8 cellular contexts compared by ENCODE assay signal in genomic region chr9:101458955-101459631, GRCh38. TPM values are rescaled to one million over a fixed set of nuclear protein-coding genes. Genes with fewer than 3 reads are reported as not detected.
DNase-seq lines count a peak whose midpoint lies in the region; ATAC-seq and TF ChIP-seq lines count a peak whose summit lies in the region.

No MANE protein-coding gene starts in this region.

- no peak overlapping the region for H3K4ac ChIP-seq in H9 (ENCODE audit: low read depth, low read length)

- peaks cover 2% of the 10 kb centered on the region; the same call in 1 of the 2 replicates for H3K4me1 ChIP-seq in H9 (ENCODE audit: insufficient read depth, low read length)
- no peaks in the 10 kb centered on the region for H3K4me1 ChIP-seq in OCI-LY7 (ENCODE audit: insufficient read depth, low read length, poor library complexity, severe bottlenecking)
- no peaks in the 10 kb centered on the region for H3K4me1 ChIP-seq in thoracic aorta (ENCODE audit: control insufficient read depth in 1 of 2, low read depth in 2 of 2)

- intact Hi-C loops in OCI-LY7 (cut with micrococcal nuclease; ENCODE audit: unreplicated experiment): loop anchor here (1.0 kb wide), 1 partner anchor 71 kb away; no protein-coding TSS in a partner anchor

- H3K9me2 ChIP-seq in OCI-LY7 (ENCODE audit: insufficient read depth, low read length): no peaks in the 10 kb centered on the region

- H3T11ph ChIP-seq in H9 (ENCODE audit: low read length): no peak overlapping the region

- peaks cover 0 to 6% (median 3%) of the 10 kb centered on the region in 3 experiments; a peak in 2 of 7 replicates for H3K36me3 Mint-ChIP-seq in H9 (ENCODE audit: insufficient read depth in 1 of 3, low read depth in 3 of 3)
- H3K36me3 Mint-ChIP-seq in central memory CD8-positive, alpha-beta T cell (ENCODE audit: insufficient read depth): no peaks in the 10 kb centered on the region

- H3K9me3 Mint-ChIP-seq in H9: no peaks in the 10 kb centered on the region
- no peaks in the 10 kb centered on the region for H3K9me3 Mint-ChIP-seq in central memory CD8-positive, alpha-beta T cell

- H3K56ac ChIP-seq in H9 (ENCODE audit: insufficient read length, low read depth, low read length): no peak overlapping the region

- H3K36me3 ChIP-seq in OCI-LY7 (ENCODE audit: insufficient read depth, low read length): no peaks in the 10 kb centered on the region
- no peaks in the 10 kb centered on the region for H3K36me3 ChIP-seq in thoracic aorta

- H3K27ac Mint-ChIP-seq in H9: peak overlapping the region in 2 of 3 experiments; percentile 34 to 56; a peak in 1 of 7 replicates
- no peak overlapping the region for H3K27ac Mint-ChIP-seq in central memory CD8-positive, alpha-beta T cell (ENCODE audit: low read depth)

- no peak overlapping the region for H3K18ac ChIP-seq in H9 (ENCODE audit: insufficient read length, low read depth, low read length)

- H3K14ac ChIP-seq in H9 (ENCODE audit: insufficient read depth, low read length): no peak overlapping the region

- no peak overlapping the region for H2AFZ ChIP-seq in H9 (ENCODE audit: low read length)
- H2AFZ ChIP-seq in OCI-LY7 (ENCODE audit: low read length): no peak overlapping the region

- TF ChIP-seq CTCF in 22Rv1 (IDR thresholded peaks at IDR 0.05) (peak; percentile 83), H9 (conservative IDR thresholded peaks at IDR 0.05) (peak; percentile 83), OCI-LY7 (conservative IDR thresholded peaks at IDR 0.05; ENCODE audit: low read length) (peak; percentile 79), thoracic aorta (IDR thresholded peaks at IDR 0.05) (peak; percentile 69)

- H4K8ac ChIP-seq in H9 (replicated peaks; ENCODE audit: insufficient read length, low read depth, low read length): no peak overlapping the region

- no peak overlapping the region for H3K4me2 ChIP-seq in H9 (ENCODE audit: insufficient read depth, insufficient read length, low read length)
- H3K4me2 ChIP-seq in OCI-LY7 (ENCODE audit: low read length): no peak overlapping the region

- no peak overlapping the region for H3K4me3 Mint-ChIP-seq in H9
- H3K4me3 Mint-ChIP-seq in central memory CD8-positive, alpha-beta T cell: no peak overlapping the region

- CTCF ChIA-PET in OCI-LY7 (lab: Charles Lee; ENCODE audit: unreplicated experiment): interaction anchor here (1.5 kb wide), 1 partner anchor 71 kb away, joined by 3 read pairs; no protein-coding TSS in a partner anchor

- no TSS peak for BruUV-seq in OCI-LY7 (replicated peaks; lab: Mats Ljungman, UMichigan)

- DNase-seq in GM03348 (ENCODE audit: low spot score): peak; percentile 78
- DNase-seq in H9: peak; percentile 83
- DNase-seq in Kasumi-1 (lab: John Stamatoyannopoulos, UW): peak; percentile 89 to 95
- DNase-seq in OCI-LY7 (ENCODE audit: low spot score): peak; percentile 66
- no peak for DNase-seq in central memory CD8-positive, alpha-beta T cell (ENCODE audit: low spot score in 2 of 2)
- DNase-seq in kidney glomerular epithelial cell (lab: John Stamatoyannopoulos, UW): peak; percentile 81
- DNase-seq in thoracic aorta (ENCODE audit: low spot score): no peak

- H4K20me1 ChIP-seq in H9 (ENCODE audit: control insufficient read depth, insufficient read depth, insufficient read length): no peaks in the 10 kb centered on the region
- no peaks in the 10 kb centered on the region for H4K20me1 ChIP-seq in OCI-LY7 (ENCODE audit: insufficient read depth, low read length)

- no peak overlapping the region for H2BK120ac ChIP-seq in H9 (ENCODE audit: low read depth, low read length, poor library complexity, severe bottlenecking)

- H3K4me3 ChIP-seq in OCI-LY7 (ENCODE audit: low read depth, low read length, poor library complexity, severe bottlenecking): no peak overlapping the region
- H3K4me3 ChIP-seq in thoracic aorta: no peak overlapping the region

- no peak overlapping the region for H2BK12ac ChIP-seq in H9 (ENCODE audit: insufficient read length, low read depth, low read length)

- H4K91ac ChIP-seq in H9 (ENCODE audit: insufficient read length, low read depth, low read length): no peak overlapping the region

- no peak overlapping the region for H2BK5ac ChIP-seq in H9 (ENCODE audit: insufficient read length, low read length)

- H3K27me3 ChIP-seq in H9 (ENCODE audit: insufficient read depth, low read length): no peaks in the 10 kb centered on the region
- no peaks in the 10 kb centered on the region for H3K27me3 ChIP-seq in thoracic aorta (replicated peaks; ENCODE audit: insufficient read depth)

- H2BK15ac ChIP-seq in H9 (ENCODE audit: low read depth, low read length): no peak overlapping the region

- no peaks in the 10 kb centered on the region for H3K79me1 ChIP-seq in H9 (ENCODE audit: insufficient read depth, low read depth, low read length, poor library complexity, severe bottlenecking)

- peaks cover 44 to 47% of the 10 kb centered on the region in 2 experiments for H3K4me1 Mint-ChIP-seq in H9
- no peaks in the 10 kb centered on the region for H3K4me1 Mint-ChIP-seq in central memory CD8-positive, alpha-beta T cell

- H3K27ac ChIP-seq in 22Rv1 (no peak overlapping the region), H9 (ENCODE audit: insufficient read length, low read depth, low read length) (no peak overlapping the region), OCI-LY7 (ENCODE audit: low read depth, low read length, poor library complexity, severe bottlenecking) (no peak overlapping the region), thoracic aorta (no peak overlapping the region)

- no peak overlapping the region for H3K9ac ChIP-seq in H9 (ENCODE audit: extremely low read depth, insufficient read length, low read length)

- H3K79me2 ChIP-seq in H9 (ENCODE audit: insufficient read depth, low read length): no peaks in the 10 kb centered on the region
- no peaks in the 10 kb centered on the region for H3K79me2 ChIP-seq in OCI-LY7 (ENCODE audit: insufficient read depth, low read depth, low read length)

- no peak overlapping the region for H2AK5ac ChIP-seq in H9 (ENCODE audit: insufficient read length, low read length)

- WGBS in H9 (ENCODE audit: extremely low coverage, insufficient read length, low lambda C conversion rate): no CpG with 5 or more reads among the region's 9 CpGs

- no peaks in the 10 kb centered on the region for H3K27me3 Mint-ChIP-seq in H9 (ENCODE audit: low read depth)
- peaks cover 12% of the 10 kb centered on the region for H3K27me3 Mint-ChIP-seq in central memory CD8-positive, alpha-beta T cell

- no peaks in the 10 kb centered on the region for H3K23me2 ChIP-seq in H9 (ENCODE audit: insufficient read length, low read depth, low read length, poor library complexity, severe bottlenecking)

- H4K5ac ChIP-seq in H9 (ENCODE audit: insufficient read length, low read depth, low read length): no peak overlapping the region

- POLR2A ChIA-PET in OCI-LY7 (lab: Charles Lee): interaction anchor here (0.6 kb wide), 1 partner anchor 1172 kb away, joined by 3 read pairs; no protein-coding TSS in a partner anchor

- H3K9me3 ChIP-seq in H9 (ENCODE audit: control insufficient read depth, low read depth, low read length) (no peaks in the 10 kb centered on the region), OCI-LY7 (ENCODE audit: low read length) (no peaks in the 10 kb centered on the region), thoracic aorta (no peaks in the 10 kb centered on the region)

- no peak overlapping the region for H2BK20ac ChIP-seq in H9 (ENCODE audit: low read depth, low read length, poor library complexity, severe bottlenecking)

- no peak overlapping the region for H3K23ac ChIP-seq in H9 (ENCODE audit: insufficient read length, low read depth, low read length)

- ATAC-seq in central memory CD8-positive, alpha-beta T cell (replicated peaks; ENCODE audit: extremely low read depth, poor library complexity, severe bottlenecking): peak; percentile 49
- peak; percentile 57 for ATAC-seq in thoracic aorta (ENCODE audit: insufficient number of reproducible peaks, low FRiP score, low read depth)

RNA-seq across cellular contexts. Expression of gene ALDOB, which starts 23.5 kb away (rescaled TPM):
- not detected in 2 replicates for total RNA-seq in H9 (2021)
- not detected in 2 replicates for total RNA-seq in OCI-LY7 (2014; rRNA removed; shearing (Covaris generic))
- not detected in 2 replicates for total RNA-seq in OCI-LY7 (2022)
- not detected for total RNA-seq in thoracic aorta

Comparison
In these comparisons a context has a peak if more than half of its experiments do, and no peak if none do; other contexts are left out.
1. DNase-seq: peak in GM03348 (single experiment), H9 (single experiment), Kasumi-1 (2 of 2), OCI-LY7 (single experiment) and kidney glomerular epithelial cell (single experiment); none in central memory CD8-positive, alpha-beta T cell (0 of 2) and thoracic aorta (single experiment).
2. Peak in every context shown above with its lines, with median percentiles within 50 percentile points of each other: CTCF ChIP-seq.